ENCODE assay signal across 1 cellular context in genomic region chr16:2426941-2427361, GRCh38.
TF ChIP-seq lines count a peak whose summit lies in the region.

No MANE protein-coding gene starts in this region.

TF ChIP-seq in H1, 55 proteins besides CTCF, POLR2A, EP300 and RAD21:
- TF ChIP-seq SIN3A (conservative IDR thresholded peaks at IDR 0.05 in 1 of 2, IDR thresholded peaks at IDR 0.05 in 1 of 2; ENCODE audit: low read depth in 1 of 2, low read length in 2 of 2) (no peak), GTF2F1 (IDR thresholded peaks at IDR 0.05; ENCODE audit: borderline replicate concordance, low read depth, low read length) (no peak), SP2 (IDR thresholded peaks at IDR 0.05; ENCODE audit: low read length) (no peak), E2F6 (IDR thresholded peaks at IDR 0.05) (no peak), TAF1 (IDR thresholded peaks at IDR 0.05; ENCODE audit: low read depth, low read length) (no peak), USF2 (IDR thresholded peaks at IDR 0.05; ENCODE audit: low read length) (no peak), BRCA1 (IDR thresholded peaks at IDR 0.05; ENCODE audit: low read depth, low read length) (no peak), BCL11A (IDR thresholded peaks at IDR 0.05; ENCODE audit: low read depth in 2 of 2, low read length in 2 of 2) (no peak), TCF12 (IDR thresholded peaks at IDR 0.05; ENCODE audit: low read depth, low read length) (no peak)
